ENCODE assay signal across 8 cellular contexts in the genomic region with DNA sequence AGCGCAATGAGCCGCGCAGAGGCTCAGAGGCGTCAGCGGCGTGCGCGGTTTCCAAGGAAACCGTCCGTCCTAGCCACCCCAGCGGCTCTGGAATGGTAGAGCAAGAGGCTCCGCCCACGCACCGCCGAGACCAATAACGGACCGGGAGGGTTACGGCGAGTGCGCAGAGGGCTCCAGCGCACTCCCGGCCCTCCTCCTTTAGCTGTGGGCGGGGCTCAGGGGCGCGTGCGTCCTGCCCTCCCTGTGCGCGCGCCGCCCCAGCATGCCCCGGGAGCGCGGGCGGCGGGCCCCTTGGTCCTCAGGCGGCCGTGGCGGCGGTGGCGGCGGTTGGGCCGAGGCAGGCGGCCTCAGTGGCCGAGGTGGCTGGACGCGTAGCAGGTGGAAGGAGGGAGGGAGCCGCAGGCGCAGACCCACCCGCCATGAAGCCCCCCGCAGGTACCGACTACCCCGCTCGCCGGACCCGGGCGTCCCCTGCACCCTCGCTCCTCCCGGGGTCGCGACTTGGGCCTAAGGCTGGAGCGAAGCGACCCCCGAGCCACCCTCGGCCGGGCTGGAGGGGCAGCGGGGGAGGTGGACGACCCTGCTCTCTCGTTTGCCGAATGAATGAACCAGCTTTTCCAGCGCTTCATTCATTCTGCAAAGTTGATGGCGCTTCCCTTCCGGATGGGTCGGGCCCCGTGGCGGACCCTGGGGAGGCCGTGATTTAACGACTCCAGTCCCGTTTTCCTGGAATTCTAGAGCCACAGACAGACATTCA. TPM values are rescaled to one million over a fixed set of nuclear protein-coding genes. Genes with fewer than 3 reads are reported as not detected.
A peak's percentile ranks its signal among the peaks of the same experiment; 100 is the strongest.
DNase-seq lines count a peak whose midpoint lies in the region; ATAC-seq and TF ChIP-seq lines count a peak whose summit lies in the region.

TSS of gene THOP1 (plus strand) at position 260 of the 757 bp plus-strand sequence. CDS start at position 420, 160 bp downstream.

- no peak for TF ChIP-seq CTCF in WTC11 (IDR thresholded peaks at IDR 0.05)
- TF ChIP-seq CTCF in cardiac fibroblast (IDR thresholded peaks at IDR 0.05; ENCODE audit: low read depth, low read length) = no peak
- TF ChIP-seq CTCF in smooth muscle cell (IDR thresholded peaks at IDR 0.05; ENCODE audit: borderline replicate concordance, insufficient read depth, poor library complexity, severe bottlenecking) = no peak

- peaks cover 4% of the 10 kb centered on the region; the same call in 1 of the 2 replicates for H3K27me3 Mint-ChIP-seq in WTC11 (ENCODE audit: low read depth)

- H3K4me3 ChIP-seq in cardiac fibroblast (replicated peaks in 1 of 2; ENCODE audit: low read depth in 2 of 2, low read length in 2 of 2) (peak within 1 kb of the TSS; percentile 76 to 88), smooth muscle cell (peak within 1 kb of the TSS; percentile 89)

- peak within 1 kb of the TSS; percentile 89 for H3K27ac ChIP-seq in smooth muscle cell (ENCODE audit: low read depth)

- H3K27me3 ChIP-seq in smooth muscle cell (ENCODE audit: low read depth) = no peaks in the 10 kb centered on the region

- peaks cover 14% of the 10 kb centered on the region for H3K4me1 ChIP-seq in smooth muscle cell (ENCODE audit: low read depth)

- H3K9me3 Mint-ChIP-seq in WTC11 = peaks cover 7% of the 10 kb centered on the region

- H3K4me3 Mint-ChIP-seq in WTC11 = peak within 1 kb of the TSS; percentile 94

- POLR2A ChIA-PET in WTC11 (lab: Charles Lee) = interaction anchor here (1.2 kb wide), 1 partner anchor 35 kb away, joined by 3 read pairs; the partner anchor contains the start of gene ZNF554

- CTCF ChIA-PET in WTC11 (lab: Charles Lee) = interaction anchor here (0.6 to 1.3 kb wide), 4 partner anchors 55 to 319 kb away, joined by 4 to 10 read pairs (median 6); partner anchors contain the start of gene ZNF555

- peaks cover 7% of the 10 kb centered on the region for H3F3A ChIP-seq in smooth muscle cell (ENCODE audit: low read depth)

- H3K4me1 Mint-ChIP-seq in WTC11 = peaks cover 27% of the 10 kb centered on the region

- peak; percentile 98 for DNase-seq in ACHN
- peak; percentile 99 for DNase-seq in NCI-H226
- DNase-seq in WTC11 (ENCODE audit: low spot score) = peak; percentile 99
- peak; percentile 99 for DNase-seq in cardiac fibroblast (ENCODE audit: low read depth in 2 of 2)
- peak; percentile 99 for DNase-seq in iPS-NIHi7 (ENCODE audit: extremely low spot score)
- peak; percentile 92 for DNase-seq in smooth muscle cell (lab: John Stamatoyannopoulos, UW; ENCODE audit: unreplicated experiment)

- in situ Hi-C loops in ACHN (cut with HindIII; ENCODE audit: low pct_ligation_motif_present, low pct_unique_long_range_greater_than_20kb, low sequenced_read_pairs) = no loop called here

- H3K36me3 Mint-ChIP-seq in WTC11 = peaks cover 12% of the 10 kb centered on the region

- peaks cover 58% of the 10 kb centered on the region for H3K79me2 ChIP-seq in smooth muscle cell (ENCODE audit: low read depth)

- H3K36me3 ChIP-seq in smooth muscle cell (ENCODE audit: low read depth) = no peaks in the 10 kb centered on the region

- H3K9me3 ChIP-seq in smooth muscle cell (replicated peaks; ENCODE audit: low read depth) = no peaks in the 10 kb centered on the region

- ATAC-seq in GM18907 (IDR thresholded peaks at IDR 0.05; ENCODE audit: unreplicated experiment) (peak; percentile 55), HG03159 (IDR thresholded peaks at IDR 0.05; ENCODE audit: unreplicated experiment) (peak; percentile 62), WTC11 (peak; percentile 94)

- H3K27ac Mint-ChIP-seq in WTC11 = peak within 1 kb of the TSS; percentile 81

- under 1% methylated on average over 61 of the region's 78 CpGs for WGBS in smooth muscle cell (ENCODE audit: low lambda C conversion rate)

- H2AFZ ChIP-seq in smooth muscle cell (ENCODE audit: low read depth) = peak within 1 kb of the TSS; percentile 87

- peaks cover 21% of the 10 kb centered on the region for H4K20me1 ChIP-seq in smooth muscle cell (ENCODE audit: low read depth)

- H3K4me2 ChIP-seq in smooth muscle cell = peak within 1 kb of the TSS; percentile 100

- peak within 1 kb of the TSS; percentile 84 for H3K9ac ChIP-seq in smooth muscle cell (ENCODE audit: low read depth)

TF ChIP-seq in WTC11, 78 proteins besides CTCF, POLR2A, EP300 and RAD21 (continues in another document):
- TF ChIP-seq ZNF396 (CRISPR knock-in tag; IDR thresholded peaks at IDR 0.05; ENCODE audit: borderline replicate concordance) (no peak), MYBL2 (CRISPR knock-in tag; IDR thresholded peaks at IDR 0.05) (no peak), TEAD4 (CRISPR knock-in tag; IDR thresholded peaks at IDR 0.05) (peak; percentile 14; the same call in 1 of the 2 replicates), ETV6 (CRISPR knock-in tag; IDR thresholded peaks at IDR 0.05) (no peak), RORB (CRISPR knock-in tag; IDR thresholded peaks at IDR 0.05) (no peak), ZNF138 (CRISPR knock-in tag; conservative IDR thresholded peaks at IDR 0.05) (no peak), GRHL2 (CRISPR knock-in tag; IDR thresholded peaks at IDR 0.05; ENCODE audit: insufficient replicate concordance, severe bottlenecking) (no peak), FOXK1 (CRISPR knock-in tag; IDR thresholded peaks at IDR 0.05) (peak; percentile 72)
- TF ChIP-seq, protein P1, sequence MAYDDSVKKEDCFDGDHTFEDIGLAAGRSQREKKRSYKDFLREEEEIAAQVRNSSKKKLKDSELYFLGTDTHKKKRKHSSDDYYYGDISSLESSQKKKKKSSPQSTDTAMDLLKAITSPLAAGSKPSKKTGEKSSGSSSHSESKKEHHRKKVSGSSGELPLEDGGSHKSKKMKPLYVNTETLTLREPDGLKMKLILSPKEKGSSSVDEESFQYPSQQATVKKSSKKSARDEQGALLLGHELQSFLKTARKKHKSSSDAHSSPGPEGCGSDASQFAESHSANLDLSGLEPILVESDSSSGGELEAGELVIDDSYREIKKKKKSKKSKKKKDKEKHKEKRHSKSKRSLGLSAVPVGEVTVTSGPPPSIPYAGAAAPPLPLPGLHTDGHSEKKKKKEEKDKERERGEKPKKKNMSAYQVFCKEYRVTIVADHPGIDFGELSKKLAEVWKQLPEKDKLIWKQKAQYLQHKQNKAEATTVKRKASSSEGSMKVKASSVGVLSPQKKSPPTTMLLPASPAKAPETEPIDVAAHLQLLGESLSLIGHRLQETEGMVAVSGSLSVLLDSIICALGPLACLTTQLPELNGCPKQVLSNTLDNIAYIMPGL (CRISPR knock-in tag; IDR thresholded peaks at IDR 0.05) = peak; percentile 55; the same call in 1 of the 2 replicates
- TF ChIP-seq, protein P2, sequence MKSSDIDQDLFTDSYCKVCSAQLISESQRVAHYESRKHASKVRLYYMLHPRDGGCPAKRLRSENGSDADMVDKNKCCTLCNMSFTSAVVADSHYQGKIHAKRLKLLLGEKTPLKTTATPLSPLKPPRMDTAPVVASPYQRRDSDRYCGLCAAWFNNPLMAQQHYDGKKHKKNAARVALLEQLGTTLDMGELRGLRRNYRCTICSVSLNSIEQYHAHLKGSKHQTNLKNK (CRISPR knock-in tag; IDR thresholded peaks at IDR 0.05) = no peak
- TF ChIP-seq, protein P3, sequence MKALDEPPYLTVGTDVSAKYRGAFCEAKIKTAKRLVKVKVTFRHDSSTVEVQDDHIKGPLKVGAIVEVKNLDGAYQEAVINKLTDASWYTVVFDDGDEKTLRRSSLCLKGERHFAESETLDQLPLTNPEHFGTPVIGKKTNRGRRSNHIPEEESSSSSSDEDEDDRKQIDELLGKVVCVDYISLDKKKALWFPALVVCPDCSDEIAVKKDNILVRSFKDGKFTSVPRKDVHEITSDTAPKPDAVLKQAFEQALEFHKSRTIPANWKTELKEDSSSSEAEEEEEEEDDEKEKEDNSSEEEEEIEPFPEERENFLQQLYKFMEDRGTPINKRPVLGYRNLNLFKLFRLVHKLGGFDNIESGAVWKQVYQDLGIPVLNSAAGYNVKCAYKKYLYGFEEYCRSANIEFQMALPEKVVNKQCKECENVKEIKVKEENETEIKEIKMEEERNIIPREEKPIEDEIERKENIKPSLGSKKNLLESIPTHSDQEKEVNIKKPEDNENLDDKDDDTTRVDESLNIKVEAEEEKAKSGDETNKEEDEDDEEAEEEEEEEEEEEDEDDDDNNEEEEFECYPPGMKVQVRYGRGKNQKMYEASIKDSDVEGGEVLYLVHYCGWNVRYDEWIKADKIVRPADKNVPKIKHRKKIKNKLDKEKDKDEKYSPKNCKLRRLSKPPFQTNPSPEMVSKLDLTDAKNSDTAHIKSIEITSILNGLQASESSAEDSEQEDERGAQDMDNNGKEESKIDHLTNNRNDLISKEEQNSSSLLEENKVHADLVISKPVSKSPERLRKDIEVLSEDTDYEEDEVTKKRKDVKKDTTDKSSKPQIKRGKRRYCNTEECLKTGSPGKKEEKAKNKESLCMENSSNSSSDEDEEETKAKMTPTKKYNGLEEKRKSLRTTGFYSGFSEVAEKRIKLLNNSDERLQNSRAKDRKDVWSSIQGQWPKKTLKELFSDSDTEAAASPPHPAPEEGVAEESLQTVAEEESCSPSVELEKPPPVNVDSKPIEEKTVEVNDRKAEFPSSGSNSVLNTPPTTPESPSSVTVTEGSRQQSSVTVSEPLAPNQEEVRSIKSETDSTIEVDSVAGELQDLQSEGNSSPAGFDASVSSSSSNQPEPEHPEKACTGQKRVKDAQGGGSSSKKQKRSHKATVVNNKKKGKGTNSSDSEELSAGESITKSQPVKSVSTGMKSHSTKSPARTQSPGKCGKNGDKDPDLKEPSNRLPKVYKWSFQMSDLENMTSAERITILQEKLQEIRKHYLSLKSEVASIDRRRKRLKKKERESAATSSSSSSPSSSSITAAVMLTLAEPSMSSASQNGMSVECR (CRISPR knock-in tag; IDR thresholded peaks at IDR 0.05; ENCODE audit: borderline replicate concordance) = peak; percentile 72; the same call in 1 of the 2 replicates

RNA-seq across cellular contexts. Expression of gene THOP1, which starts in this region (rescaled TPM):
- 165 to 181 TPM (median 176 TPM) in 3 replicates for total RNA-seq in WTC11 (2021)
- 40.5 and 42.5 TPM in 2 replicates for total RNA-seq in smooth muscle cell
- 65.6 and 68.7 TPM in 2 replicates for polyA plus RNA-seq in smooth muscle cell

Comparison
In these comparisons a context has a peak if more than half of its experiments do, and no peak if none do; other contexts are left out.
1. Peak in every context shown above with its lines: DNase-seq, ATAC-seq, H3K4me3 ChIP-seq and H3K27ac ChIP-seq.